Comparison of ENCODE assay signal across 1 cellular context in genomic region chr1:40793617-40794016, GRCh38.
TF ChIP-seq lines count a peak whose summit lies in the region.

No MANE protein-coding gene starts in this region.

TF ChIP-seq in SK-N-SH, 30 proteins besides CTCF, POLR2A, EP300 and RAD21 (continued from another document):
- TF ChIP-seq, protein P1, sequence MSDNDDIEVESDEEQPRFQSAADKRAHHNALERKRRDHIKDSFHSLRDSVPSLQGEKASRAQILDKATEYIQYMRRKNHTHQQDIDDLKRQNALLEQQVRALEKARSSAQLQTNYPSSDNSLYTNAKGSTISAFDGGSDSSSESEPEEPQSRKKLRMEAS (IDR thresholded peaks at IDR 0.05; ENCODE audit: low read depth): no peak
- no peak for TF ChIP-seq RCOR1 (IDR thresholded peaks at IDR 0.05; ENCODE audit: low read length)
- TF ChIP-seq REST (IDR thresholded peaks at IDR 0.05; ENCODE audit: low read depth, low read length): no peak
- TF ChIP-seq, protein P2, sequence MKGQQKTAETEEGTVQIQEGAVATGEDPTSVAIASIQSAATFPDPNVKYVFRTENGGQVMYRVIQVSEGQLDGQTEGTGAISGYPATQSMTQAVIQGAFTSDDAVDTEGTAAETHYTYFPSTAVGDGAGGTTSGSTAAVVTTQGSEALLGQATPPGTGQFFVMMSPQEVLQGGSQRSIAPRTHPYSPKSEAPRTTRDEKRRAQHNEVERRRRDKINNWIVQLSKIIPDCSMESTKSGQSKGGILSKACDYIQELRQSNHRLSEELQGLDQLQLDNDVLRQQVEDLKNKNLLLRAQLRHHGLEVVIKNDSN (IDR thresholded peaks at IDR 0.05; ENCODE audit: borderline replicate concordance, low read depth): no peak
- TF ChIP-seq FOXM1 (IDR thresholded peaks at IDR 0.05; ENCODE audit: low read depth): no peak
- no peak for TF ChIP-seq RXRA (IDR thresholded peaks at IDR 0.05; ENCODE audit: borderline replicate concordance, low read depth)
- no peak for TF ChIP-seq SMC3 (IDR thresholded peaks at IDR 0.05; ENCODE audit: low read depth, low read length)
